ENCODE assay signal across 27 cellular contexts in genomic region chr9:106059886-106060285, GRCh38.
"Had no signal": no experiment of that assay in that cellular context is flagged by ENCODE, and none has a peak within 500 bp of the region (broad histone marks: within the 10 kb centered on the region; RNA-seq: fewer than 3 reads in every experiment).

No MANE protein-coding gene starts in this region.

- FAIRE-seq: kidney, urothelium cell line had no signal

- H2AFZ ChIP-seq: hepatocyte, neural progenitor cell had no signal

- H3K4me1 ChIP-seq: colonic mucosa, gastrocnemius medialis, heart left ventricle, left lung, neural progenitor cell, psoas muscle, sigmoid colon, tibial nerve, upper lobe of left lung had no signal

- H3K4me3 ChIP-seq: colonic mucosa, gastrocnemius medialis, heart left ventricle, hepatocyte, left lung, neural progenitor cell, psoas muscle, sigmoid colon, thoracic aorta, tibial nerve, upper lobe of left lung had no signal

- H3K4me3 Mint-ChIP-seq: dendritic cell treated with granulocyte-macrophage colony-stimulating factor and Interleukin-4, amounts not matched to agents 40 ng/mL and 50 ng/mL, for 4 days; endodermal cell; naive thymus-derived CD4-positive, alpha-beta T cell; nephron; neural progenitor cell; stimulated activated naive B cell treated with anti-CD40 and anti-IgM and Interleukin-4, amounts not matched to agents 10 μg/mL and 1 μg/mL and 100 μg/mL, for 72 hours; stimulated activated naive CD8-positive, alpha-beta T cell treated with anti-CD3 and anti-CD28 coated beads, Interleukin-15, Interleukin-2, amounts not matched to agents 100 ng/mL and 50 ng/mL, for 24 hours had no signal

- H3K27me3 Mint-ChIP-seq: dendritic cell treated with granulocyte-macrophage colony-stimulating factor and Interleukin-4, amounts not matched to agents 40 ng/mL and 50 ng/mL, for 4 days; stimulated activated naive CD8-positive, alpha-beta T cell treated with anti-CD3 and anti-CD28 coated beads, Interleukin-15, Interleukin-2, amounts not matched to agents 100 ng/mL and 50 ng/mL, for 24 hours had no signal

- H3K27me3 ChIP-seq: colonic mucosa, gastrocnemius medialis, hepatocyte, left lung, neural progenitor cell, sigmoid colon, tibial nerve, upper lobe of left lung had no signal

- ATAC-seq: esophagus mucosa; gastrocnemius medialis; heart left ventricle; left lung; naive thymus-derived CD4-positive, alpha-beta T cell; psoas muscle; right cardiac atrium; stimulated activated naive B cell treated with anti-CD40 and anti-IgM and Interleukin-4, amounts not matched to agents 10 μg/mL and 1 μg/mL and 100 μg/mL, for 72 hours had no signal

- H3K79me2 ChIP-seq: hepatocyte had no signal

- H3K9me3 ChIP-seq: colonic mucosa, gastrocnemius medialis, heart left ventricle, psoas muscle, sigmoid colon, thoracic aorta, tibial nerve had no signal

- H3K4me1 Mint-ChIP-seq: endodermal cell; naive thymus-derived CD4-positive, alpha-beta T cell; nephron; neural progenitor cell; stimulated activated naive B cell treated with anti-CD40 and anti-IgM and Interleukin-4, amounts not matched to agents 10 μg/mL and 1 μg/mL and 100 μg/mL, for 72 hours had no signal

- H3K9ac ChIP-seq: neural progenitor cell had no signal

- H3K4me2 ChIP-seq: hepatocyte, neural progenitor cell had no signal

- DNase-seq: colonic mucosa; effector CD8-positive, alpha-beta T cell; endodermal cell; foreskin fibroblast; gastrocnemius medialis; heart left ventricle; kidney; mesendoderm; midbrain; naive thymus-derived CD4-positive, alpha-beta T cell; psoas muscle; sigmoid colon; stimulated activated CD4-positive, alpha-beta T cell treated with anti-CD3 and anti-CD28 coated beads, Interleukin-4, amount 100 ng/mL, for 4 hours; stimulated activated naive B cell treated with anti-CD40 and anti-IgM and Interleukin-4, amounts not matched to agents 10 μg/mL and 1 μg/mL and 100 μg/mL, for 72 hours had no signal

- H3K27ac ChIP-seq: colonic mucosa, epithelial cell of prostate, gastrocnemius medialis, heart left ventricle, hepatocyte, left lung, neural progenitor cell, psoas muscle, sigmoid colon, thoracic aorta, tibial nerve, upper lobe of left lung had no signal

- H3K27ac Mint-ChIP-seq: dendritic cell treated with granulocyte-macrophage colony-stimulating factor and Interleukin-4, amounts not matched to agents 40 ng/mL and 50 ng/mL, for 4 days; endodermal cell; naive thymus-derived CD4-positive, alpha-beta T cell; nephron; neural progenitor cell; stimulated activated naive B cell treated with anti-CD40 and anti-IgM and Interleukin-4, amounts not matched to agents 10 μg/mL and 1 μg/mL and 100 μg/mL, for 72 hours; stimulated activated naive CD8-positive, alpha-beta T cell treated with anti-CD3 and anti-CD28 coated beads, Interleukin-15, Interleukin-2, amounts not matched to agents 100 ng/mL and 50 ng/mL, for 24 hours had no signal

- H3K36me3 ChIP-seq: colonic mucosa, gastrocnemius medialis, heart left ventricle, left lung, neural progenitor cell, sigmoid colon, thoracic aorta, tibial nerve, upper lobe of left lung had no signal
